ENCODE assay signal across 8 cellular contexts in genomic region chr11:121249039-121249663, GRCh38. TPM values are rescaled to one million over a fixed set of nuclear protein-coding genes. Genes with fewer than 3 reads are reported as not detected.
DNase-seq lines count a peak whose midpoint lies in the region; ATAC-seq, FAIRE-seq and TF ChIP-seq lines count a peak whose summit lies in the region.

No MANE protein-coding gene starts in this region.

- TF ChIP-seq CTCF in SU-DHL-6 (IDR thresholded peaks at IDR 0.05; ENCODE audit: insufficient read depth, low read length, poor library complexity, severe bottlenecking) (peak; percentile 72), fibroblast of the aortic adventitia (IDR thresholded peaks at IDR 0.05; ENCODE audit: insufficient read depth, low read length) (peak; percentile 81), pancreas (IDR thresholded peaks at IDR 0.05) (peak in 3 of 4 donors; percentile 40 to 88 (median 71))

- H3K36me3 ChIP-seq in SU-DHL-6 (ENCODE audit: low read length), result no peaks in the 10 kb centered on the region
- H3K36me3 ChIP-seq in pancreas, result no peaks in the 10 kb centered on the region

- H3K4me1 ChIP-seq in pancreas, result peaks cover 0 to 4% (median 0%) of the 10 kb centered on the region in 3 donors

- peak in 3 of 4 donors; percentile 72 to 78 (median 74) for ATAC-seq in pancreas
- ATAC-seq in HG03025 (IDR thresholded peaks at IDR 0.05; ENCODE audit: low FRiP score, unreplicated experiment), result no peak

- DNase-seq in 8988T (peak; percentile 27), ELF-1 (ENCODE audit: low read depth, low spot score) (peak; percentile 55), Kasumi-1 (lab: John Stamatoyannopoulos, UW) (peak; percentile 70 to 75), fibroblast of the aortic adventitia (ENCODE audit: low read depth) (peak; percentile 59), pancreas (no peak), NK-92 (lab: John Stamatoyannopoulos, UW; ENCODE audit: unreplicated experiment) (no peak)

- H3K79me2 ChIP-seq in SU-DHL-6 (ENCODE audit: insufficient read depth, low read length), result no peaks in the 10 kb centered on the region

- H3K27ac ChIP-seq in SU-DHL-6 (ENCODE audit: low read depth, low read length) (no peak overlapping the region), pancreas (no peak overlapping the region)

- H3K4me3 ChIP-seq in SU-DHL-6 (ENCODE audit: insufficient read depth, low read length, poor library complexity, severe bottlenecking), result no peak overlapping the region
- H3K4me3 ChIP-seq in fibroblast of the aortic adventitia (ENCODE audit: low read depth, low read length), result no peak overlapping the region
- H3K4me3 ChIP-seq in pancreas, result no peak overlapping the region

- H2AFZ ChIP-seq in SU-DHL-6 (ENCODE audit: low read depth, low read length, severe bottlenecking), result no peak overlapping the region

- FAIRE-seq in pancreas (lab: Jason Lieb, UNC), result peak; percentile 98

- intact Hi-C loops in pancreas (cut with DNase I), result loop anchor here in 1 of 3 donors (10.0 kb wide), 1 partner anchor 346 kb away; no protein-coding TSS in a partner anchor

- no peaks in the 10 kb centered on the region for H4K20me1 ChIP-seq in SU-DHL-6 (ENCODE audit: low read depth, low read length)

- H3K4me2 ChIP-seq in SU-DHL-6 (ENCODE audit: low read depth, low read length, poor library complexity, severe bottlenecking), result peak overlapping the region; percentile 31

- no peaks in the 10 kb centered on the region for H3K9me2 ChIP-seq in SU-DHL-6 (replicated peaks; ENCODE audit: insufficient read depth, low read length)

- H3F3A ChIP-seq in SU-DHL-6 (ENCODE audit: insufficient read depth), result no peaks in the 10 kb centered on the region

- H3K9ac ChIP-seq in SU-DHL-6 (ENCODE audit: low read length), result no peak overlapping the region

- no peaks in the 10 kb centered on the region for H3K9me3 ChIP-seq in SU-DHL-6 (ENCODE audit: insufficient read depth, low read length)
- H3K9me3 ChIP-seq in pancreas, result no peaks in the 10 kb centered on the region

- WGBS in pancreas, 2 donors, result 30 to 40% methylated on average over 7 of the region's 7 CpGs

- H3K27me3 ChIP-seq in SU-DHL-6 (ENCODE audit: low read length), result no peaks in the 10 kb centered on the region
- peaks cover 0 to 3% (median 0%) of the 10 kb centered on the region in 4 donors for H3K27me3 ChIP-seq in pancreas

RNA-seq across cellular contexts. Expression of gene SC5D, which starts 43.4 kb away (rescaled TPM):
- total RNA-seq in fibroblast of the aortic adventitia (ENCODE audit: low replicate concordance), result 18.3 and 43.8 TPM in 2 replicates
- 10 to 100 TPM in 3 of 6 donors, 1 to 10 TPM in 3; 8.3 to 14.2 (median 11.6) TPM for total RNA-seq in pancreas
- 10 to 100 TPM in 1 of 2 donors, 1 to 10 TPM in 1; 7.7 to 18.5 TPM for polyA plus RNA-seq in pancreas

Comparison
In these comparisons a context has a peak if more than half of its experiments do, and no peak if none do; other contexts are left out.
1. DNase-seq: peak in 8988T (single experiment), ELF-1 (single experiment), Kasumi-1 (2 of 2) and fibroblast of the aortic adventitia (single experiment); none in pancreas (0 of 6) and NK-92 (single experiment).
2. Peak in every context shown above with its lines, with median percentiles within 50 percentile points of each other: CTCF ChIP-seq.